19 cellular contexts compared by ENCODE assay signal in genomic region chr11:28140689-28141455, GRCh38.
"Had no signal": no experiment of that assay in that cellular context is flagged by ENCODE, and none has a peak within 500 bp of the region (broad histone marks: within the 10 kb centered on the region; RNA-seq: fewer than 3 reads in every experiment).

No MANE protein-coding gene starts in this region.

- H3K4me3 ChIP-seq: adrenal gland, colonic mucosa, heart right ventricle, left lung, pancreas, upper lobe of right lung had no signal

- H3K27me3 ChIP-seq: adrenal gland, colonic mucosa, heart right ventricle, left lung, pancreas, upper lobe of right lung had no signal

- ATAC-seq: activated CD8-positive, alpha-beta T cell treated with anti-CD3 and anti-CD28 coated beads for 36 hours; activated T-cell treated with anti-CD3 and anti-CD28 coated beads, Interleukin-2, amount 50 U/mL, for 4 hours; heart right ventricle; left lung; pancreas; sciatic nerve; upper lobe of right lung had no signal

- FAIRE-seq: islet of Langerhans, pancreas had no signal

- H3K9me3 ChIP-seq: adrenal gland, colonic mucosa, upper lobe of right lung had no signal

- H3K4me1 Mint-ChIP-seq: activated naive CD4-positive, alpha-beta T cell treated with anti-CD3 and anti-CD28 coated beads, Interleukin-2, amount 50 U/mL, for 24 hours had no signal

- H3K4me3 Mint-ChIP-seq: activated B cell treated with CpG ODN at 0.5 μM for 24 hours; activated CD8-positive, alpha-beta T cell treated with anti-CD3 and anti-CD28 coated beads for 36 hours; activated naive CD4-positive, alpha-beta T cell treated with anti-CD3 and anti-CD28 coated beads, Interleukin-2, amount 50 U/mL, for 24 hours; activated T-cell treated with anti-CD3 and anti-CD28 coated beads, Interleukin-2, amount 50 U/mL, for 4 hours; naive B cell; stimulated activated naive CD8-positive, alpha-beta T cell treated with anti-CD3 and anti-CD28 coated beads, Interleukin-15, Interleukin-2, amounts not matched to agents 100 ng/mL and 50 ng/mL, for 24 hours; T-helper 1 cell treated with Interleukin-12 subunit alpha and Interleukin-12 subunit beta and Interleukin-4 antibody, amounts not matched to agents 30 μg/mL and 1 μg/mL, for 36 hours had no signal

- H3K27me3 Mint-ChIP-seq: activated B cell treated with CpG ODN at 0.5 μM for 24 hours; activated CD8-positive, alpha-beta T cell treated with anti-CD3 and anti-CD28 coated beads for 36 hours; activated naive CD4-positive, alpha-beta T cell treated with anti-CD3 and anti-CD28 coated beads, Interleukin-2, amount 50 U/mL, for 24 hours; naive B cell; stimulated activated naive CD8-positive, alpha-beta T cell treated with anti-CD3 and anti-CD28 coated beads, Interleukin-15, Interleukin-2, amounts not matched to agents 100 ng/mL and 50 ng/mL, for 24 hours had no signal

- H3K36me3 ChIP-seq: adrenal gland, colonic mucosa, pancreas, upper lobe of right lung had no signal

- DNase-seq: activated B cell treated with CpG ODN at 0.5 μM for 24 hours; activated CD4-positive, alpha-beta T cell treated with anti-CD3 and anti-CD28 coated beads for 48 hours; activated CD8-positive, alpha-beta T cell treated with anti-CD3 and anti-CD28 coated beads for 36 hours; activated effector memory CD4-positive, alpha-beta T cell treated with anti-CD3 and anti-CD28 coated beads, Interleukin-2, amount 50 U/mL, for 16 hours; activated T-cell treated with anti-CD3 and anti-CD28 coated beads, Interleukin-2, amount 50 U/mL, for 4 hours; adrenal gland; caudate nucleus; colonic mucosa; foreskin melanocyte; heart right ventricle; left lung; naive B cell; pancreas; upper lobe of right lung had no signal

- H3K27ac Mint-ChIP-seq: activated B cell treated with CpG ODN at 0.5 μM for 24 hours; activated CD8-positive, alpha-beta T cell treated with anti-CD3 and anti-CD28 coated beads for 36 hours; activated naive CD4-positive, alpha-beta T cell treated with anti-CD3 and anti-CD28 coated beads, Interleukin-2, amount 50 U/mL, for 24 hours; naive B cell; stimulated activated naive CD8-positive, alpha-beta T cell treated with anti-CD3 and anti-CD28 coated beads, Interleukin-15, Interleukin-2, amounts not matched to agents 100 ng/mL and 50 ng/mL, for 24 hours; T-helper 1 cell treated with Interleukin-12 subunit alpha and Interleukin-12 subunit beta and Interleukin-4 antibody, amounts not matched to agents 30 μg/mL and 1 μg/mL, for 36 hours had no signal

- H3K27ac ChIP-seq: adrenal gland, colonic mucosa, heart right ventricle, left lung, pancreas, upper lobe of right lung had no signal

- H3K4me1 ChIP-seq: colonic mucosa, left lung, pancreas, upper lobe of right lung had no signal
